8 cellular contexts compared by ENCODE assay signal in the genomic region with DNA sequence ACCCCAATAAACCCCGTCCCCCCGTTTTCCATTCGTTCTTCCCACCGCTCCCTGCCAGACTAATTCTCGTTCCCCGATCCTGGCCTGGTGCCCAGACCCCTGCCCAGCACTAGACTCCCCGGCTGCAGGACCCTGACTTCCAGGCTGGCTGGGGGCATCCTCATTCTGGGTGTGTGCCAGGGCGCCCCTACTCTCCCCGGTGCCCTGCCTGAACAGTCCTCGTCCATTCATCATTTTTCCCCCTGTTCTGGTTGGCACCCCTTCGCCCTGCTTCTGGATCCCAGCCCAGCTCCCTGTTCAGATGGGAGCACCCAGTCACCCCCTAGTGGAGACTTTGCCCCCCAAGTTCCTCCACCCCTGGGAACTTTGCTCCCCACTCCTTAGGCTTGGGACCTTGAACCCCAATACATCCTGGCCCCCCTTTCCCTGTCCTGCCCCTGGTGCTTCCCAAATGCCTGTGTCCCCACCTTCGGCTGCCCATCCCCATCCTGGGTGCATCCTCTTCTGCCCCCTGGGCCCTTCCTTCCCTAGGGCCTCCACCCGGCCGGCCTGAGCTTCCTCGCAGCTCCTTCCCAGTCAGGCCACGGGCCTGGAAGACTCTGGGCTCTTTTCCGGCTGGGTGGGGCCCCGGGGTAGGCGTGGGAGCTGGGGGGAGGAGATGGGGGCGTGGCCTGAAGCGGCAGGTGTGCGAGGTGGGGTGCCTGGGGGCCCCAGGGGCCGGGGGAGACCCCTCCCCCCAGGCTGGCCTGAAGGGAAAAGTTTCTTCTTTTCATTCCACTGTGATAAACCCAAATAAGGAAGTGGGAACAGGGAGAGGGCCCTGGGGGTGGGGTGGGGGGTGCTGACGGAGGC. TPM values are rescaled to one million over a fixed set of nuclear protein-coding genes. Genes with fewer than 3 reads are reported as not detected.
A peak's percentile ranks its signal among the peaks of the same experiment; 100 is the strongest.
DNase-seq lines count a peak whose midpoint lies in the region; ATAC-seq, FAIRE-seq and TF ChIP-seq lines count a peak whose summit lies in the region.

No MANE protein-coding gene starts in this region.

- in situ Hi-C loops in Panc1 (cut with HindIII; ENCODE audit: low pct_unique_long_range_greater_than_20kb, low sequenced_read_pairs), result no loop called here

- POLR2A ChIA-PET in Panc1 (lab: Charles Lee), result interaction anchor here (0.6 to 0.7 kb wide), 2 partner anchors 18 to 48 kb away, joined by 5 to 6 read pairs; no protein-coding TSS in a partner anchor

- FAIRE-seq in urothelium cell line (lab: Jason Lieb, UNC), result no peak

- peak overlapping the region; percentile 89 for H3K27ac ChIP-seq in Panc1 (ENCODE audit: low read length)

- H3K27me3 Mint-ChIP-seq in memory B cell, result no peaks in the 10 kb centered on the region

- DNase-seq in activated CD8-positive, alpha-beta memory T cell treated with anti-CD3 and anti-CD28 coated beads for 24 hours, result peak; percentile 63
- no peak for DNase-seq in activated CD8-positive, alpha-beta memory T cell treated with anti-CD3 and anti-CD28 coated beads, Interleukin-2, amount 50 U/mL, for 48 hours
- DNase-seq in Panc1 (ENCODE audit: low read depth, low spot score) (no peak), dermis blood vessel endothelial cell (peak; percentile 40), memory B cell (ENCODE audit: low spot score in 2 of 2) (no peak), urothelium cell line (ENCODE audit: low spot score) (peak; percentile 74), H4 (ENCODE audit: low spot score) (no peak)

- CTCF ChIA-PET in Panc1 (lab: Charles Lee), result interaction anchor here (0.5 to 1.8 kb wide), 11 partner anchors 9 to 1800 kb away, joined by 3 to 12 read pairs (median 5); partner anchors contain the start of gene SF3B2

- H3K4me1 ChIP-seq in Panc1 (ENCODE audit: control insufficient read depth, insufficient read depth, low read length), result peaks cover 41% of the 10 kb centered on the region

- no peaks in the 10 kb centered on the region for H3K9me3 ChIP-seq in Panc1 (ENCODE audit: control insufficient read depth, insufficient read depth, low read depth, low read length)

- ATAC-seq in Panc1 (peak; percentile 50), memory B cell (ENCODE audit: low read depth) (no peak), GM21723 (IDR thresholded peaks at IDR 0.05; ENCODE audit: unreplicated experiment) (no peak)

- peaks cover 3% of the 10 kb centered on the region; the same call in 1 of the 2 replicates for H3K36me3 ChIP-seq in Panc1 (ENCODE audit: control insufficient read depth, insufficient read depth, low read length)

- H3K4me3 ChIP-seq in Panc1 (ENCODE audit: low read depth in 2 of 2, low read length in 2 of 2), result peak overlapping the region; percentile 84 to 90

- TF ChIP-seq CTCF in Panc1 (IDR thresholded peaks at IDR 0.05), result no peak

- no TSS peak for BruUV-seq in Panc1 (replicated peaks; lab: Mats Ljungman, UMichigan)

- no peaks in the 10 kb centered on the region for H3K36me3 Mint-ChIP-seq in memory B cell

- H3K27ac Mint-ChIP-seq in memory B cell, result peak overlapping the region; percentile 78

- H3K4me1 Mint-ChIP-seq in memory B cell, result peaks cover 12% of the 10 kb centered on the region

- no peaks in the 10 kb centered on the region for H3K27me3 ChIP-seq in Panc1 (ENCODE audit: control insufficient read depth, insufficient read depth, low read length)

- H3K4me3 Mint-ChIP-seq in memory B cell, result peak overlapping the region; percentile 89

- intact Hi-C loops in Panc1 (cut with micrococcal nuclease; ENCODE audit: unreplicated experiment), result no loop called here

- H3K9me3 Mint-ChIP-seq in memory B cell, result no peaks in the 10 kb centered on the region

RNA-seq across cellular contexts. Expression of gene PLCB3, which starts 0.9 kb away (rescaled TPM):
- 41.2 TPM for total RNA-seq in Panc1 (2021; ENCODE audit: unreplicated experiment)
- 55.5 TPM for polyA plus RNA-seq in Panc1 (2012; ENCODE audit: insufficient read length)
- 37.8 and 54.6 TPM in 2 replicates for total RNA-seq in dermis blood vessel endothelial cell
- 10.8 and 12.6 TPM in 2 replicates for total RNA-seq in H4 (2014; rRNA removed; shearing (Covaris generic))

RNA-seq across cellular contexts. Expression of gene PPP1R14B, which starts 5.5 kb away (rescaled TPM):
- total RNA-seq in Panc1 (2021; ENCODE audit: unreplicated experiment) (261 TPM), dermis blood vessel endothelial cell (238 and 297 TPM in 2 replicates)
- polyA plus RNA-seq in Panc1 (2012; ENCODE audit: insufficient read length), result 287 TPM
- 242 and 321 TPM in 2 replicates for total RNA-seq in H4 (2014; rRNA removed; shearing (Covaris generic))

RNA-seq across cellular contexts. Expression of gene FKBP2, which starts 11.3 kb away (rescaled TPM):
- 71.8 TPM for total RNA-seq in Panc1 (2021; ENCODE audit: unreplicated experiment)
- 182 TPM for polyA plus RNA-seq in Panc1 (2012; ENCODE audit: insufficient read length)
- 43.9 and 45.6 TPM in 2 replicates for total RNA-seq in dermis blood vessel endothelial cell
- total RNA-seq in H4 (2014; rRNA removed; shearing (Covaris generic)), result 65.7 and 97.7 TPM in 2 replicates

RNA-seq across cellular contexts. Expression of gene VEGFB, which starts 17.8 kb away (rescaled TPM):
- 101 TPM for total RNA-seq in Panc1 (2021; ENCODE audit: unreplicated experiment)
- 126 TPM for polyA plus RNA-seq in Panc1 (2012; ENCODE audit: insufficient read length)
- 20.4 and 23.1 TPM in 2 replicates for total RNA-seq in dermis blood vessel endothelial cell
- 28.8 and 51.6 TPM in 2 replicates for total RNA-seq in H4 (2014; rRNA removed; shearing (Covaris generic))

RNA-seq across cellular contexts. Expression of gene DNAJC4, which starts 21.9 kb away (rescaled TPM):
- total RNA-seq in Panc1 (2021; ENCODE audit: unreplicated experiment) (41.0 TPM), dermis blood vessel endothelial cell (7.0 and 17.4 TPM in 2 replicates)
- polyA plus RNA-seq in Panc1 (2012; ENCODE audit: insufficient read length), result 82.2 TPM
- 2.5 and 4.5 TPM in 2 replicates for total RNA-seq in H4 (2014; rRNA removed; shearing (Covaris generic))

Comparison
In these comparisons a context has a peak if more than half of its experiments do, and no peak if none do; other contexts are left out.
1. DNase-seq: peak in activated CD8-positive, alpha-beta memory T cell treated with anti-CD3 and anti-CD28 coated beads for 24 hours (single experiment), dermis blood vessel endothelial cell (single experiment) and urothelium cell line (single experiment); none in activated CD8-positive, alpha-beta memory T cell treated with anti-CD3 and anti-CD28 coated beads, Interleukin-2, amount 50 U/mL, for 48 hours (single experiment), Panc1 (single experiment), memory B cell (0 of 2) and H4 (single experiment).